In genomic region chr1:209516771-209517471, GRCh38 we compare ENCODE assay signal across 26 cellular contexts.
"Had no signal": no experiment of that assay in that cellular context is flagged by ENCODE, and none has a peak within 500 bp of the region (broad histone marks: within the 10 kb centered on the region; RNA-seq: fewer than 3 reads in every experiment).

No MANE protein-coding gene starts in this region.

- H3K27ac ChIP-seq: body of pancreas, cardiac muscle cell, colonic mucosa, epithelial cell of prostate, left ventricle myocardium inferior, parathyroid adenoma, psoas muscle, right atrium auricular region, tibial nerve had no signal

- H3K27me3 ChIP-seq: body of pancreas, cardiac muscle cell, colonic mucosa, right atrium auricular region had no signal

- H3K9me3 ChIP-seq: colonic mucosa, mucosa of descending colon, psoas muscle, right atrium auricular region had no signal

- H3K4me3 ChIP-seq: body of pancreas, cardiac muscle cell, colonic mucosa, left ventricle myocardium inferior, lung, mucosa of descending colon, psoas muscle, right atrium auricular region, smooth muscle cell, tibial nerve had no signal

- DNase-seq: activated CD4-positive, alpha-beta T cell treated with anti-CD3 and anti-CD28 coated beads for 1 hour; activated CD4-positive, alpha-beta T cell treated with anti-CD3 and anti-CD28 coated beads, Interleukin-2, amount 10 ng/mL, durations not matched to agents 7 days and 5 days; activated CD8-positive, alpha-beta memory T cell treated with anti-CD3 and anti-CD28 coated beads, Interleukin-2, amount 10 ng/mL, durations not matched to agents 7 days and 5 days; activated CD8-positive, alpha-beta T cell treated with anti-CD3 and anti-CD28 coated beads, Interleukin-2, amount 10 ng/mL, durations not matched to agents 7 days and 5 days; activated naive CD4-positive, alpha-beta T cell; activated T-cell treated with anti-CD3 and anti-CD28 coated beads, Interleukin-2, amount 50 U/mL, for 72 hours; anterior cingulate cortex; body of pancreas; cerebellar nuclear complex; colonic mucosa; effector CD8-positive, alpha-beta T cell; left ventricle myocardium inferior; mucosa of descending colon; nucleus accumbens; psoas muscle; stimulated activated CD4-positive, alpha-beta T cell treated with anti-CD3 and anti-CD28 coated beads, Interleukin-1b, Interleukin-23, amount 100 ng/mL, for 48 hours; stimulated activated naive CD4-positive, alpha-beta T cell; T-helper 17 cell; T1000 had no signal

- H3K36me3 ChIP-seq: cardiac muscle cell, colonic mucosa, left ventricle myocardium inferior, right atrium auricular region, tibial nerve had no signal

- H3K4me1 ChIP-seq: body of pancreas, colonic mucosa, left ventricle myocardium inferior, parathyroid adenoma, psoas muscle, right atrium auricular region, tibial nerve had no signal
